9 cellular contexts compared by ENCODE assay signal in the genomic region with DNA sequence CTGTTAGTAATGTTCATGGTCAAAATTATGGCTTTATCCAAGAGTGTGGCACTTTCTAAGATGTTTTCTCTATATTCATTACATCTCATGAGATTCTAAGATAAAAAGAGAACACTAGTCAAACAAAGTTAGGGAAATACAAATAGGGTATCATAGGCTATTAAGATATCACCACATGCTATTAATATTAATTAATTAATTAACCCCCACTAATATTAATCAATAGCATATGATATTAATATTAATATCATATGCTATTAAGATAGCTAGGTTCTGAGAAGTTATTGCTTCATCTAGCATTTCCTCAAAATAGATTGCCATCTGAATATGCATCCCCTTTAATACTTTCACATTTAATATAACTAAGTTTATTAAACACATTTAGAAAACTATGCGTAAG. TPM values are rescaled to one million over a fixed set of nuclear protein-coding genes. Genes with fewer than 3 reads are reported as not detected.
"Had no signal": no experiment of that assay in that cellular context is flagged by ENCODE, and none has a peak within 500 bp of the region (broad histone marks: within the 10 kb centered on the region; RNA-seq: fewer than 3 reads in every experiment).

No MANE protein-coding gene starts in this region.

- ATAC-seq: GM12878 had no signal

- DNase-seq: GDM1, GF-D8 had no signal

- FAIRE-seq: G401.6, GM12878, GM12891, GM12892, GM18507, GM19239 had no signal

- H3K4me3 ChIP-seq: GM12878 had no signal

RNA-seq across cellular contexts. Expression of gene DSG3, which starts 22.1 kb away (rescaled TPM):
- total RNA-seq: G401 had no signal
